ENCODE assay signal across 25 cellular contexts in genomic region chr9:20832775-20833174, GRCh38.
"Had no signal": no experiment of that assay in that cellular context is flagged by ENCODE, and none has a peak within 500 bp of the region (broad histone marks: within the 10 kb centered on the region; RNA-seq: fewer than 3 reads in every experiment).

No MANE protein-coding gene starts in this region.

- ATAC-seq: left colon; left lung; lower lobe of right lung; mucosa of descending colon; naive thymus-derived CD4-positive, alpha-beta T cell; natural killer cell treated with Interleukin-12 subunit alpha and Interleukin-12 subunit beta and Interleukin-15 and Interleukin-18, amount 100 ng/mL, for 72 hours; right lobe of liver; stimulated activated naive B cell treated with anti-CD40 and anti-IgM and Interleukin-4, amounts not matched to agents 10 μg/mL and 1 μg/mL and 100 μg/mL, for 72 hours; stimulated activated naive CD8-positive, alpha-beta T cell treated with anti-CD3 and anti-CD28 coated beads, Interleukin-15, Interleukin-2, amounts not matched to agents 100 U/mL and 50 U/mL, for 24 hours had no signal

- H3K4me3 Mint-ChIP-seq: naive thymus-derived CD4-positive, alpha-beta T cell; natural killer cell treated with Interleukin-12 subunit alpha and Interleukin-12 subunit beta and Interleukin-15 and Interleukin-18, amount 100 ng/mL, for 72 hours; stimulated activated naive B cell treated with anti-CD40 and anti-IgM and Interleukin-4, amounts not matched to agents 10 μg/mL and 1 μg/mL and 100 μg/mL, for 72 hours had no signal

- H3K4me1 Mint-ChIP-seq: stimulated activated naive B cell treated with anti-CD40 and anti-IgM and Interleukin-4, amounts not matched to agents 10 μg/mL and 1 μg/mL and 100 μg/mL, for 72 hours had no signal

- H3K36me3 Mint-ChIP-seq: natural killer cell treated with Interleukin-12 subunit alpha and Interleukin-12 subunit beta and Interleukin-15 and Interleukin-18, amount 100 ng/mL, for 72 hours had no signal

- DNase-seq: hippocampal formation; kidney; left colon; left lung; lower lobe of right lung; mammary epithelial cell; mesendoderm; midbrain; mucosa of descending colon; naive thymus-derived CD4-positive, alpha-beta T cell; ovary; right lobe of liver; stimulated activated CD4-positive, alpha-beta T cell treated with anti-CD3 and anti-CD28 coated beads, Interleukin-12 subunit alpha, Interleukin-12 subunit beta, amount 100 ng/mL, for 4 hours; stimulated activated CD4-positive, alpha-beta T cell treated with anti-CD3 and anti-CD28 coated beads, Interleukin-15, amount 100 ng/mL, for 24 hours; stimulated activated CD4-positive, alpha-beta T cell treated with anti-CD3 and anti-CD28 coated beads, Interleukin-2, amount 100 ng/mL, for 24 hours; stimulated activated CD4-positive, alpha-beta T cell treated with anti-CD3 and anti-CD28 coated beads, Interleukin-4, amount 100 ng/mL, for 1 hour; stimulated activated naive B cell treated with anti-CD40 and anti-IgM and Interleukin-4, amounts not matched to agents 10 μg/mL and 1 μg/mL and 100 μg/mL, for 72 hours; stimulated activated naive CD8-positive, alpha-beta T cell treated with anti-CD3 and anti-CD28 coated beads, Interleukin-15, Interleukin-2, amounts not matched to agents 100 U/mL and 50 U/mL, for 24 hours; stomach; testis; thyroid gland; transverse colon; upper lobe of left lung had no signal

- H3K27me3 Mint-ChIP-seq: naive thymus-derived CD4-positive, alpha-beta T cell; natural killer cell treated with Interleukin-12 subunit alpha and Interleukin-12 subunit beta and Interleukin-15 and Interleukin-18, amount 100 ng/mL, for 72 hours; progenitor cell of endocrine pancreas; stimulated activated naive B cell treated with anti-CD40 and anti-IgM and Interleukin-4, amounts not matched to agents 10 μg/mL and 1 μg/mL and 100 μg/mL, for 72 hours had no signal

- H3K9me3 Mint-ChIP-seq: natural killer cell treated with Interleukin-12 subunit alpha and Interleukin-12 subunit beta and Interleukin-15 and Interleukin-18, amount 100 ng/mL, for 72 hours had no signal

- H3K27ac Mint-ChIP-seq: naive thymus-derived CD4-positive, alpha-beta T cell; natural killer cell treated with Interleukin-12 subunit alpha and Interleukin-12 subunit beta and Interleukin-15 and Interleukin-18, amount 100 ng/mL, for 72 hours; progenitor cell of endocrine pancreas; stimulated activated naive B cell treated with anti-CD40 and anti-IgM and Interleukin-4, amounts not matched to agents 10 μg/mL and 1 μg/mL and 100 μg/mL, for 72 hours had no signal
